ENCODE assay signal across 11 cellular contexts in genomic region chr2:121018136-121019057, GRCh38.
A peak's percentile ranks its signal among the peaks of the same experiment; 100 is the strongest.
DNase-seq lines count a peak whose midpoint lies in the region; TF ChIP-seq lines count a peak whose summit lies in the region.
"Had no signal": no experiment of that assay in that cellular context is flagged by ENCODE, and none has a peak within 500 bp of the region (broad histone marks: within the 10 kb centered on the region; RNA-seq: fewer than 3 reads in every experiment).

No MANE protein-coding gene starts in this region.

- no peak overlapping the region for H3K23ac ChIP-seq in trophoblast cell (ENCODE audit: low read length)

- H2BK5ac ChIP-seq in trophoblast cell (ENCODE audit: low read depth, low read length, poor library complexity): no peak overlapping the region

- DNase-seq in ELF-1 (ENCODE audit: low read depth, low spot score) (peak; percentile 95), choroid plexus epithelial cell (ENCODE audit: low read depth) (peak; percentile 77), iPS-NIHi7 (ENCODE audit: extremely low spot score) (peak; percentile 90), trophoblast cell (peak; percentile 60 to 74), DMS 273 (lab: John Stamatoyannopoulos, UW; ENCODE audit: unreplicated experiment) (no peak), ascending aorta (ENCODE audit: low spot score in 2 of 2) (no peak)
- no peak for DNase-seq in central memory CD4-positive, alpha-beta T cell
- no peak for DNase-seq in activated naive CD4-positive, alpha-beta T cell treated with anti-CD3 and anti-CD28 coated beads, Interleukin-2, amount 50 U/mL, for 16 hours
- DNase-seq: mammary epithelial cell, T1000 had no signal

- no peak overlapping the region for H3K9ac ChIP-seq in trophoblast cell (ENCODE audit: low read length)

- H3K4me1 ChIP-seq in trophoblast cell (ENCODE audit: control insufficient read depth in 1 of 2, insufficient read depth in 2 of 2, low read length in 2 of 2): peaks cover 2 to 5% of the 10 kb centered on the region in 2 experiments
- no peaks in the 10 kb centered on the region for H3K4me1 ChIP-seq in ascending aorta

- no peak overlapping the region for H3K14ac ChIP-seq in trophoblast cell (ENCODE audit: low read length)

- no peak overlapping the region for H4K12ac ChIP-seq in trophoblast cell (ENCODE audit: low read depth, low read length)

- no peak overlapping the region for H3K27ac ChIP-seq in trophoblast cell (ENCODE audit: low read depth, low read length)
- peak overlapping the region in 1 of 2 donors; percentile 3 for H3K27ac ChIP-seq in ascending aorta
- H3K27ac ChIP-seq: vagina had no signal

- no peaks in the 10 kb centered on the region for H3K36me3 ChIP-seq in trophoblast cell (ENCODE audit: control insufficient read depth in 1 of 2, insufficient read depth in 2 of 2, low read length in 2 of 2)
- no peaks in the 10 kb centered on the region for H3K36me3 ChIP-seq in ascending aorta
- H3K36me3 ChIP-seq: vagina had no signal

- intact Hi-C loops in ascending aorta (cut with DNase I): no loop called here

- no peak overlapping the region for H4K8ac ChIP-seq in trophoblast cell (ENCODE audit: low read depth, low read length)

- H2BK12ac ChIP-seq in trophoblast cell (ENCODE audit: low read length): no peak overlapping the region

- H3K4me2 ChIP-seq in trophoblast cell (ENCODE audit: low read length): peak overlapping the region; percentile 13

- H3K4ac ChIP-seq in trophoblast cell (ENCODE audit: low read depth, low read length): no peak overlapping the region

- H3K79me1 ChIP-seq in trophoblast cell (ENCODE audit: low read length): no peaks in the 10 kb centered on the region

- H3K18ac ChIP-seq in trophoblast cell (ENCODE audit: low read length): no peak overlapping the region

- no peak overlapping the region for H2AFZ ChIP-seq in trophoblast cell (ENCODE audit: insufficient read depth, low read length, poor library complexity)

- H3K4me3 ChIP-seq in choroid plexus epithelial cell (ENCODE audit: low read depth, low read length) (peak overlapping the region; percentile 56), trophoblast cell (ENCODE audit: low read depth, low read length) (no peak overlapping the region), ascending aorta (peak overlapping the region in 1 of 2 donors; percentile 39)

- H4K91ac ChIP-seq in trophoblast cell (ENCODE audit: low read depth, low read length): no peak overlapping the region

- H2BK120ac ChIP-seq in trophoblast cell (ENCODE audit: insufficient read depth, low read length, poor library complexity): no peak overlapping the region

- H2AK5ac ChIP-seq in trophoblast cell (ENCODE audit: low read length): no peak overlapping the region

- TF ChIP-seq CTCF in choroid plexus epithelial cell (conservative IDR thresholded peaks at IDR 0.05; ENCODE audit: low read depth, low read length) (no peak), ascending aorta (IDR thresholded peaks at IDR 0.05) (no peak)

- H3K79me2 ChIP-seq in trophoblast cell (ENCODE audit: control insufficient read depth, insufficient read depth, low read length, poor library complexity): no peaks in the 10 kb centered on the region

- no CpG with 5 or more reads among the region's 45 CpGs for WGBS in trophoblast cell (ENCODE audit: extremely low coverage, insufficient coverage, insufficient read length)

- H3K27me3 ChIP-seq in trophoblast cell (ENCODE audit: insufficient read depth, low read length) (no peaks in the 10 kb centered on the region), ascending aorta (no peaks in the 10 kb centered on the region)
- H3K27me3 ChIP-seq: vagina had no signal

- H3K9me3 ChIP-seq in trophoblast cell (ENCODE audit: insufficient read depth, low read depth, low read length): peaks cover 2% of the 10 kb centered on the region
- H3K9me3 ChIP-seq in ascending aorta: no peaks in the 10 kb centered on the region
- H3K9me3 ChIP-seq: vagina had no signal

Comparison
In these comparisons a context has a peak if more than half of its experiments do, and no peak if none do; other contexts are left out.
1. DNase-seq: peak in ELF-1 (single experiment), choroid plexus epithelial cell (single experiment), iPS-NIHi7 (single experiment) and trophoblast cell (2 of 2); none in central memory CD4-positive, alpha-beta T cell (single experiment), DMS 273 (single experiment), ascending aorta (0 of 2) and activated naive CD4-positive, alpha-beta T cell treated with anti-CD3 and anti-CD28 coated beads, Interleukin-2, amount 50 U/mL, for 16 hours (single experiment).